1 cellular context compared by ENCODE assay signal in genomic region chr9:130693426-130694191, GRCh38.
TF ChIP-seq lines count a peak whose summit lies in the region.

A gene with protein sequence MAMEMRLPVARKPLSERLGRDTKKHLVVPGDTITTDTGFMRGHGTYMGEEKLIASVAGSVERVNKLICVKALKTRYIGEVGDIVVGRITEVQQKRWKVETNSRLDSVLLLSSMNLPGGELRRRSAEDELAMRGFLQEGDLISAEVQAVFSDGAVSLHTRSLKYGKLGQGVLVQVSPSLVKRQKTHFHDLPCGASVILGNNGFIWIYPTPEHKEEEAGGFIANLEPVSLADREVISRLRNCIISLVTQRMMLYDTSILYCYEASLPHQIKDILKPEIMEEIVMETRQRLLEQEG (plus strand): TSS chr9:130693780. CDS start chr9:130693792, 12 bp downstream.

TF ChIP-seq in HepG2, 621 proteins besides CTCF, POLR2A, EP300 and RAD21 (continued from another document and continues in another):
- TF ChIP-seq THRA (CRISPR knock-in tag; IDR thresholded peaks at IDR 0.05; ENCODE audit: borderline replicate concordance): no peak
- no peak for TF ChIP-seq KDM6A (CRISPR knock-in tag; IDR thresholded peaks at IDR 0.05; ENCODE audit: low read depth)
- no peak for TF ChIP-seq PCBP1 (IDR thresholded peaks at IDR 0.05; ENCODE audit: borderline replicate concordance, low read depth, low read length)
- no peak for TF ChIP-seq ZSCAN29 (CRISPR knock-in tag; conservative IDR thresholded peaks at IDR 0.05)
- no peak for TF ChIP-seq ZNF33B (CRISPR knock-in tag; IDR thresholded peaks at IDR 0.05)
- TF ChIP-seq ZNF784 (CRISPR knock-in tag; IDR thresholded peaks at IDR 0.05; ENCODE audit: borderline replicate concordance): no peak
- TF ChIP-seq ZNF598 (CRISPR knock-in tag; IDR thresholded peaks at IDR 0.05; ENCODE audit: borderline replicate concordance): peak; percentile 83; the same call in 1 of the 2 replicates
- no peak for TF ChIP-seq PHB2 (IDR thresholded peaks at IDR 0.05; ENCODE audit: partially characterized antibody)
- peak; percentile 68 for TF ChIP-seq KMT2B (CRISPR knock-in tag; IDR thresholded peaks at IDR 0.05)
- TF ChIP-seq, protein P1, sequence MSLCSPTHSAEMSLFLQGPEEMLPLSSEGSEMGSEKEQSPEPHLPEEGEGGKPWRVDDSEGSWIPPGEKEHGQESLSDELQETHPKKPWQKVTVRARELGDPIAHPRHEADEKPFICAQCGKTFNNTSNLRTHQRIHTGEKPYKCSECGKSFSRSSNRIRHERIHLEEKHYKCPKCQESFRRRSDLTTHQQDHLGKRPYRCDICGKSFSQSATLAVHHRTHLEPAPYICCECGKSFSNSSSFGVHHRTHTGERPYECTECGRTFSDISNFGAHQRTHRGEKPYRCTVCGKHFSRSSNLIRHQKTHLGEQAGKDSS (CRISPR knock-in tag; IDR thresholded peaks at IDR 0.05; ENCODE audit: borderline replicate concordance, low read depth): no peak; the same call in 1 of the 2 replicates
- peak; percentile 50; the same call in 1 of the 2 replicates for TF ChIP-seq ARNT2 (CRISPR knock-in tag; IDR thresholded peaks at IDR 0.05; ENCODE audit: low read depth)
- TF ChIP-seq ADNP (CRISPR knock-in tag; IDR thresholded peaks at IDR 0.05): 0 out of 2 replicates have a peak, but pooled peaks have one; percentile 24
- no peak for TF ChIP-seq MTA3 (CRISPR knock-in tag; IDR thresholded peaks at IDR 0.05)
- TF ChIP-seq PLSCR1 (CRISPR knock-in tag; IDR thresholded peaks at IDR 0.05; ENCODE audit: borderline replicate concordance): no peak
- TF ChIP-seq, protein P2, sequence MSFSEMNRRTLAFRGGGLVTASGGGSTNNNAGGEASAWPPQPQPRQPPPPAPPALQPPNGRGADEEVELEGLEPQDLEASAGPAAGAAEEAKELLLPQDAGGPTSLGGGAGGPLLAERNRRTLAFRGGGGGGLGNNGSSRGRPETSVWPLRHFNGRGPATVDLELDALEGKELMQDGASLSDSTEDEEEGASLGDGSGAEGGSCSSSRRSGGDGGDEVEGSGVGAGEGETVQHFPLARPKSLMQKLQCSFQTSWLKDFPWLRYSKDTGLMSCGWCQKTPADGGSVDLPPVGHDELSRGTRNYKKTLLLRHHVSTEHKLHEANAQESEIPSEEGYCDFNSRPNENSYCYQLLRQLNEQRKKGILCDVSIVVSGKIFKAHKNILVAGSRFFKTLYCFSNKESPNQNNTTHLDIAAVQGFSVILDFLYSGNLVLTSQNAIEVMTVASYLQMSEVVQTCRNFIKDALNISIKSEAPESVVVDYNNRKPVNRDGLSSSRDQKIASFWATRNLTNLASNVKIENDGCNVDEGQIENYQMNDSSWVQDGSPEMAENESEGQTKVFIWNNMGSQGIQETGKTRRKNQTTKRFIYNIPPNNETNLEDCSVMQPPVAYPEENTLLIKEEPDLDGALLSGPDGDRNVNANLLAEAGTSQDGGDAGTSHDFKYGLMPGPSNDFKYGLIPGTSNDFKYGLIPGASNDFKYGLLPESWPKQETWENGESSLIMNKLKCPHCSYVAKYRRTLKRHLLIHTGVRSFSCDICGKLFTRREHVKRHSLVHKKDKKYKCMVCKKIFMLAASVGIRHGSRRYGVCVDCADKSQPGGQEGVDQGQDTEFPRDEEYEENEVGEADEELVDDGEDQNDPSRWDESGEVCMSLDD (CRISPR knock-in tag; IDR thresholded peaks at IDR 0.05; ENCODE audit: borderline replicate concordance): 0 out of 2 replicates have a peak, but pooled peaks have one; percentile 27
- 0 out of 2 replicates have a peak, but pooled peaks have one; percentile 41 for TF ChIP-seq ZFAT (CRISPR knock-in tag; conservative IDR thresholded peaks at IDR 0.05)
- TF ChIP-seq KIAA2018 (CRISPR knock-in tag; IDR thresholded peaks at IDR 0.05; ENCODE audit: borderline replicate concordance): no peak
- TF ChIP-seq ZNF343 (CRISPR knock-in tag; IDR thresholded peaks at IDR 0.05): peak; percentile 71; the same call in 1 of the 2 replicates
- peak; percentile 11; the same call in 1 of the 2 replicates for TF ChIP-seq SOX5 (CRISPR knock-in tag; IDR thresholded peaks at IDR 0.05; ENCODE audit: borderline replicate concordance)
- 0 out of 2 replicates have a peak, but pooled peaks have one; percentile 22 for TF ChIP-seq PITX1 (CRISPR knock-in tag; IDR thresholded peaks at IDR 0.05)
- TF ChIP-seq, protein P3, sequence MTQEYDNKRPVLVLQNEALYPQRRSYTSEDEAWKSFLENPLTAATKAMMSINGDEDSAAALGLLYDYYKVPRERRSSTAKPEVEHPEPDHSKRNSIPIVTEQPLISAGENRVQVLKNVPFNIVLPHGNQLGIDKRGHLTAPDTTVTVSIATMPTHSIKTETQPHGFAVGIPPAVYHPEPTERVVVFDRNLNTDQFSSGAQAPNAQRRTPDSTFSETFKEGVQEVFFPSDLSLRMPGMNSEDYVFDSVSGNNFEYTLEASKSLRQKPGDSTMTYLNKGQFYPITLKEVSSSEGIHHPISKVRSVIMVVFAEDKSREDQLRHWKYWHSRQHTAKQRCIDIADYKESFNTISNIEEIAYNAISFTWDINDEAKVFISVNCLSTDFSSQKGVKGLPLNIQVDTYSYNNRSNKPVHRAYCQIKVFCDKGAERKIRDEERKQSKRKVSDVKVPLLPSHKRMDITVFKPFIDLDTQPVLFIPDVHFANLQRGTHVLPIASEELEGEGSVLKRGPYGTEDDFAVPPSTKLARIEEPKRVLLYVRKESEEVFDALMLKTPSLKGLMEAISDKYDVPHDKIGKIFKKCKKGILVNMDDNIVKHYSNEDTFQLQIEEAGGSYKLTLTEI (CRISPR knock-in tag; conservative IDR thresholded peaks at IDR 0.05): no peak
- TF ChIP-seq, protein P4, sequence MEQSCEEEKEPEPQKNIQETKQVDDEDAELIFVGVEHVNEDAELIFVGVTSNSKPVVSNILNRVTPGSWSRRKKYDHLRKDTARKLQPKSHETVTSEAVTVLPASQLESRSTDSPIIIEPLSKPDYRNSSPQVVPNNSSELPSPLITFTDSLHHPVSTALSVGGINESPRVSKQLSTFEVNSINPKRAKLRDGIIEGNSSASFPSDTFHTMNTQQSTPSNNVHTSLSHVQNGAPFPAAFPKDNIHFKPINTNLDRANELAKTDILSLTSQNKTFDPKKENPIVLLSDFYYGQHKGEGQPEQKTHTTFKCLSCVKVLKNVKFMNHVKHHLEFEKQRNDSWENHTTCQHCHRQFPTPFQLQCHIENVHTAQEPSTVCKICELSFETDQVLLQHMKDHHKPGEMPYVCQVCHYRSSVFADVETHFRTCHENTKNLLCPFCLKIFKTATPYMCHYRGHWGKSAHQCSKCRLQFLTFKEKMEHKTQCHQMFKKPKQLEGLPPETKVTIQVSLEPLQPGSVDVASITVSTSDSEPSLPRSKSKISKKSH (CRISPR knock-in tag; IDR thresholded peaks at IDR 0.05; ENCODE audit: borderline replicate concordance): no peak
- TF ChIP-seq SP4 (CRISPR knock-in tag; IDR thresholded peaks at IDR 0.05): peak; percentile 80
- peak in 1 of 2 experiments; percentile 62; a peak in 3 of 4 replicates for TF ChIP-seq HMGXB4 (CRISPR knock-in tag; IDR thresholded peaks at IDR 0.05; ENCODE audit: borderline replicate concordance in 1 of 2, low read depth in 1 of 2)
- TF ChIP-seq, protein P5, sequence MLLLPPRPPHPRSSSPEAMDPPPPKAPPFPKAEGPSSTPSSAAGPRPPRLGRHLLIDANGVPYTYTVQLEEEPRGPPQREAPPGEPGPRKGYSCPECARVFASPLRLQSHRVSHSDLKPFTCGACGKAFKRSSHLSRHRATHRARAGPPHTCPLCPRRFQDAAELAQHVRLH (CRISPR knock-in tag; IDR thresholded peaks at IDR 0.05; ENCODE audit: borderline replicate concordance, low read depth): peak; percentile 36; the same call in 1 of the 2 replicates
- TF ChIP-seq, protein P6, sequence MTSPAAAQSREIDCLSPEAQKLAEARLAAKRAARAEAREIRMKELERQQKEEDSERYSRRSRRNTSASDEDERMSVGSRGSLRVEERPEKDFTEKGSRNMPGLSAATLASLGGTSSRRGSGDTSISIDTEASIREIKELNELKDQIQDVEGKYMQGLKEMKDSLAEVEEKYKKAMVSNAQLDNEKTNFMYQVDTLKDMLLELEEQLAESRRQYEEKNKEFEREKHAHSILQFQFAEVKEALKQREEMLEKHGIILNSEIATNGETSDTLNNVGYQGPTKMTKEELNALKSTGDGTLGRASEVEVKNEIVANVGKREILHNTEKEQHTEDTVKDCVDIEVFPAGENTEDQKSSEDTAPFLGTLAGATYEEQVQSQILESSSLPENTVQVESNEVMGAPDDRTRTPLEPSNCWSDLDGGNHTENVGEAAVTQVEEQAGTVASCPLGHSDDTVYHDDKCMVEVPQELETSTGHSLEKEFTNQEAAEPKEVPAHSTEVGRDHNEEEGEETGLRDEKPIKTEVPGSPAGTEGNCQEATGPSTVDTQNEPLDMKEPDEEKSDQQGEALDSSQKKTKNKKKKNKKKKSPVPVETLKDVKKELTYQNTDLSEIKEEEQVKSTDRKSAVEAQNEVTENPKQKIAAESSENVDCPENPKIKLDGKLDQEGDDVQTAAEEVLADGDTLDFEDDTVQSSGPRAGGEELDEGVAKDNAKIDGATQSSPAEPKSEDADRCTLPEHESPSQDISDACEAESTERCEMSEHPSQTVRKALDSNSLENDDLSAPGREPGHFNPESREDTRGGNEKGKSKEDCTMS (CRISPR knock-in tag; conservative IDR thresholded peaks at IDR 0.05): no peak
